In genomic region chr22:37659066-37659896, GRCh38 we compare ENCODE assay signal across 2 cellular contexts.
TF ChIP-seq lines count a peak whose summit lies in the region.

No MANE protein-coding gene starts in this region.

TF ChIP-seq in Ishikawa, 13 proteins besides CTCF, POLR2A, EP300 and RAD21:
- TF ChIP-seq MAX (IDR thresholded peaks at IDR 0.05) = peak; percentile 32; the same call in 1 of the 2 replicates
- TF ChIP-seq CEBPB (IDR thresholded peaks at IDR 0.05) = no peak

TF ChIP-seq in HepG2, 621 proteins besides CTCF, POLR2A, EP300 and RAD21 (continues in another document):
- no peak for TF ChIP-seq WIZ (CRISPR knock-in tag; IDR thresholded peaks at IDR 0.05)
- TF ChIP-seq, protein P1, sequence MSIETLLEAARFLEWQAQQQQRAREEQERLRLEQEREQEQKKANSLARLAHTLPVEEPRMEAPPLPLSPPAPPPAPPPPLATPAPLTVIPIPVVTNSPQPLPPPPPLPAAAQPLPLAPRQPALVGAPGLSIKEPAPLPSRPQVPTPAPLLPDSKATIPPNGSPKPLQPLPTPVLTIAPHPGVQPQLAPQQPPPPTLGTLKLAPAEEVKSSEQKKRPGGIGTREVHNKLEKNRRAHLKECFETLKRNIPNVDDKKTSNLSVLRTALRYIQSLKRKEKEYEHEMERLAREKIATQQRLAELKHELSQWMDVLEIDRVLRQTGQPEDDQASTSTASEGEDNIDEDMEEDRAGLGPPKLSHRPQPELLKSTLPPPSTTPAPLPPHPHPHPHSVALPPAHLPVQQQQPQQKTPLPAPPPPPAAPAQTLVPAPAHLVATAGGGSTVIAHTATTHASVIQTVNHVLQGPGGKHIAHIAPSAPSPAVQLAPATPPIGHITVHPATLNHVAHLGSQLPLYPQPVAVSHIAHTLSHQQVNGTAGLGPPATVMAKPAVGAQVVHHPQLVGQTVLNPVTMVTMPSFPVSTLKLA (IDR thresholded peaks at IDR 0.05) = no peak
- no peak for TF ChIP-seq ZFP1 (CRISPR knock-in tag; IDR thresholded peaks at IDR 0.05)
- TF ChIP-seq KLF11 (CRISPR knock-in tag; IDR thresholded peaks at IDR 0.05) = no peak; the same call in 1 of the 2 replicates
- TF ChIP-seq, protein P2, sequence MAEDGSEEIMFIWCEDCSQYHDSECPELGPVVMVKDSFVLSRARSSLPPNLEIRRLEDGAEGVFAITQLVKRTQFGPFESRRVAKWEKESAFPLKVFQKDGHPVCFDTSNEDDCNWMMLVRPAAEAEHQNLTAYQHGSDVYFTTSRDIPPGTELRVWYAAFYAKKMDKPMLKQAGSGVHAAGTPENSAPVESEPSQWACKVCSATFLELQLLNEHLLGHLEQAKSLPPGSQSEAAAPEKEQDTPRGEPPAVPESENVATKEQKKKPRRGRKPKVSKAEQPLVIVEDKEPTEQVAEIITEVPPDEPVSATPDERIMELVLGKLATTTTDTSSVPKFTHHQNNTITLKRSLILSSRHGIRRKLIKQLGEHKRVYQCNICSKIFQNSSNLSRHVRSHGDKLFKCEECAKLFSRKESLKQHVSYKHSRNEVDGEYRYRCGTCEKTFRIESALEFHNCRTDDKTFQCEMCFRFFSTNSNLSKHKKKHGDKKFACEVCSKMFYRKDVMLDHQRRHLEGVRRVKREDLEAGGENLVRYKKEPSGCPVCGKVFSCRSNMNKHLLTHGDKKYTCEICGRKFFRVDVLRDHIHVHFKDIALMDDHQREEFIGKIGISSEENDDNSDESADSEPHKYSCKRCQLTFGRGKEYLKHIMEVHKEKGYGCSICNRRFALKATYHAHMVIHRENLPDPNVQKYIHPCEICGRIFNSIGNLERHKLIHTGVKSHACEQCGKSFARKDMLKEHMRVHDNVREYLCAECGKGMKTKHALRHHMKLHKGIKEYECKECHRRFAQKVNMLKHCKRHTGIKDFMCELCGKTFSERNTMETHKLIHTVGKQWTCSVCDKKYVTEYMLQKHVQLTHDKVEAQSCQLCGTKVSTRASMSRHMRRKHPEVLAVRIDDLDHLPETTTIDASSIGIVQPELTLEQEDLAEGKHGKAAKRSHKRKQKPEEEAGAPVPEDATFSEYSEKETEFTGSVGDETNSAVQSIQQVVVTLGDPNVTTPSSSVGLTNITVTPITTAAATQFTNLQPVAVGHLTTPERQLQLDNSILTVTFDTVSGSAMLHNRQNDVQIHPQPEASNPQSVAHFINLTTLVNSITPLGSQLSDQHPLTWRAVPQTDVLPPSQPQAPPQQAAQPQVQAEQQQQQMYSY (CRISPR knock-in tag; IDR thresholded peaks at IDR 0.05) = no peak
- no peak for TF ChIP-seq MBD4 (IDR thresholded peaks at IDR 0.05; ENCODE audit: borderline replicate concordance, low read length)
- TF ChIP-seq ZNF138 (CRISPR knock-in tag; IDR thresholded peaks at IDR 0.05; ENCODE audit: low read depth) = no peak; the same call in 1 of the 2 replicates
- peak; percentile 71; the same call in 1 of the 2 replicates for TF ChIP-seq KDM1A (CRISPR knock-in tag; IDR thresholded peaks at IDR 0.05)
- TF ChIP-seq SKIL (CRISPR knock-in tag; IDR thresholded peaks at IDR 0.05; ENCODE audit: borderline replicate concordance) = no peak
- no peak for TF ChIP-seq ZNF484 (CRISPR knock-in tag; IDR thresholded peaks at IDR 0.05; ENCODE audit: borderline replicate concordance, low read depth)
- TF ChIP-seq ZNF577 (CRISPR knock-in tag; IDR thresholded peaks at IDR 0.05; ENCODE audit: borderline replicate concordance, low read depth) = no peak
- no peak for TF ChIP-seq ZSCAN12 (CRISPR knock-in tag; IDR thresholded peaks at IDR 0.05)
- TF ChIP-seq BRCA1 (CRISPR knock-in tag; IDR thresholded peaks at IDR 0.05) = no peak; the same call in 1 of the 2 replicates
- peak; percentile 92; the same call in 1 of the 2 replicates for TF ChIP-seq ZNF556 (CRISPR knock-in tag; IDR thresholded peaks at IDR 0.05; ENCODE audit: borderline replicate concordance)
- no peak for TF ChIP-seq RAD51 (IDR thresholded peaks at IDR 0.05; ENCODE audit: borderline replicate concordance)
- TF ChIP-seq MAFG (CRISPR knock-in tag; IDR thresholded peaks at IDR 0.05) = no peak
- TF ChIP-seq KMT2B (CRISPR knock-in tag; IDR thresholded peaks at IDR 0.05) = no peak; the same call in 1 of the 2 replicates
- no peak for TF ChIP-seq CENPT (CRISPR knock-in tag; IDR thresholded peaks at IDR 0.05; ENCODE audit: low read depth)
- 0 out of 2 replicates have a peak, but pooled peaks have one; percentile 50 for TF ChIP-seq HNRNPL (IDR thresholded peaks at IDR 0.05; ENCODE audit: low read depth, low read length)
- TF ChIP-seq MLXIP (CRISPR knock-in tag; IDR thresholded peaks at IDR 0.05; ENCODE audit: borderline replicate concordance) = no peak
- TF ChIP-seq, protein P3, sequence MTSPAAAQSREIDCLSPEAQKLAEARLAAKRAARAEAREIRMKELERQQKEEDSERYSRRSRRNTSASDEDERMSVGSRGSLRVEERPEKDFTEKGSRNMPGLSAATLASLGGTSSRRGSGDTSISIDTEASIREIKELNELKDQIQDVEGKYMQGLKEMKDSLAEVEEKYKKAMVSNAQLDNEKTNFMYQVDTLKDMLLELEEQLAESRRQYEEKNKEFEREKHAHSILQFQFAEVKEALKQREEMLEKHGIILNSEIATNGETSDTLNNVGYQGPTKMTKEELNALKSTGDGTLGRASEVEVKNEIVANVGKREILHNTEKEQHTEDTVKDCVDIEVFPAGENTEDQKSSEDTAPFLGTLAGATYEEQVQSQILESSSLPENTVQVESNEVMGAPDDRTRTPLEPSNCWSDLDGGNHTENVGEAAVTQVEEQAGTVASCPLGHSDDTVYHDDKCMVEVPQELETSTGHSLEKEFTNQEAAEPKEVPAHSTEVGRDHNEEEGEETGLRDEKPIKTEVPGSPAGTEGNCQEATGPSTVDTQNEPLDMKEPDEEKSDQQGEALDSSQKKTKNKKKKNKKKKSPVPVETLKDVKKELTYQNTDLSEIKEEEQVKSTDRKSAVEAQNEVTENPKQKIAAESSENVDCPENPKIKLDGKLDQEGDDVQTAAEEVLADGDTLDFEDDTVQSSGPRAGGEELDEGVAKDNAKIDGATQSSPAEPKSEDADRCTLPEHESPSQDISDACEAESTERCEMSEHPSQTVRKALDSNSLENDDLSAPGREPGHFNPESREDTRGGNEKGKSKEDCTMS (CRISPR knock-in tag; conservative IDR thresholded peaks at IDR 0.05) = no peak
- TF ChIP-seq FOXP1 (IDR thresholded peaks at IDR 0.05) = no peak
- TF ChIP-seq FOXP1 (CRISPR knock-in tag; IDR thresholded peaks at IDR 0.05) = no peak; the same call in 1 of the 2 replicates
- TF ChIP-seq, protein P4, sequence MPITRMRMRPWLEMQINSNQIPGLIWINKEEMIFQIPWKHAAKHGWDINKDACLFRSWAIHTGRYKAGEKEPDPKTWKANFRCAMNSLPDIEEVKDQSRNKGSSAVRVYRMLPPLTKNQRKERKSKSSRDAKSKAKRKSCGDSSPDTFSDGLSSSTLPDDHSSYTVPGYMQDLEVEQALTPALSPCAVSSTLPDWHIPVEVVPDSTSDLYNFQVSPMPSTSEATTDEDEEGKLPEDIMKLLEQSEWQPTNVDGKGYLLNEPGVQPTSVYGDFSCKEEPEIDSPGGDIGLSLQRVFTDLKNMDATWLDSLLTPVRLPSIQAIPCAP (CRISPR knock-in tag; IDR thresholded peaks at IDR 0.05; ENCODE audit: low read depth) = no peak
- TF ChIP-seq ZFP82 (CRISPR knock-in tag; IDR thresholded peaks at IDR 0.05; ENCODE audit: borderline replicate concordance) = no peak; the same call in 1 of the 2 replicates
- TF ChIP-seq HNF4A (CRISPR knock-in tag; IDR thresholded peaks at IDR 0.05) = peak; percentile 99
- no peak for TF ChIP-seq ZNF468 (CRISPR knock-in tag; IDR thresholded peaks at IDR 0.05)
- TF ChIP-seq ZNF292 (CRISPR knock-in tag; IDR thresholded peaks at IDR 0.05; ENCODE audit: borderline replicate concordance, low read depth) = 0 out of 2 replicates have a peak, but pooled peaks have one; percentile 71
- TF ChIP-seq THAP11 (CRISPR knock-in tag; IDR thresholded peaks at IDR 0.05) = peak; percentile 68
- no peak for TF ChIP-seq SSRP1 (CRISPR knock-in tag; IDR thresholded peaks at IDR 0.05)
- 0 out of 2 replicates have a peak, but pooled peaks have one; percentile 11 for TF ChIP-seq HES4 (CRISPR knock-in tag; IDR thresholded peaks at IDR 0.05; ENCODE audit: borderline replicate concordance)
- TF ChIP-seq PHF21A (CRISPR knock-in tag; IDR thresholded peaks at IDR 0.05) = peak; percentile 60
- TF ChIP-seq ZNF282 (IDR thresholded peaks at IDR 0.05; ENCODE audit: partially characterized antibody) = no peak
- TF ChIP-seq TBX2 (CRISPR knock-in tag; IDR thresholded peaks at IDR 0.05; ENCODE audit: borderline replicate concordance) = peak; percentile 89
- TF ChIP-seq ZNF546 (CRISPR knock-in tag; conservative IDR thresholded peaks at IDR 0.05) = 0 out of 2 replicates have a peak, but pooled peaks have one; percentile 39
- TF ChIP-seq, protein P5, sequence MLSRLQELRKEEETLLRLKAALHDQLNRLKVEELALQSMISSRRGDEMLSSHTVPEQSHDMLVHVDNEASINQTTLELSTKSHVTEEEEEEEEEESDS (CRISPR knock-in tag; IDR thresholded peaks at IDR 0.05; ENCODE audit: borderline replicate concordance) = no peak
- peak; percentile 60; the same call in 1 of the 2 replicates for TF ChIP-seq ZNF598 (CRISPR knock-in tag; IDR thresholded peaks at IDR 0.05; ENCODE audit: borderline replicate concordance)
- TF ChIP-seq ZMYM4 (CRISPR knock-in tag; IDR thresholded peaks at IDR 0.05) = peak; percentile 55; the same call in 1 of the 2 replicates
